Comparison of ENCODE assay signal across 10 cellular contexts in the genomic region with DNA sequence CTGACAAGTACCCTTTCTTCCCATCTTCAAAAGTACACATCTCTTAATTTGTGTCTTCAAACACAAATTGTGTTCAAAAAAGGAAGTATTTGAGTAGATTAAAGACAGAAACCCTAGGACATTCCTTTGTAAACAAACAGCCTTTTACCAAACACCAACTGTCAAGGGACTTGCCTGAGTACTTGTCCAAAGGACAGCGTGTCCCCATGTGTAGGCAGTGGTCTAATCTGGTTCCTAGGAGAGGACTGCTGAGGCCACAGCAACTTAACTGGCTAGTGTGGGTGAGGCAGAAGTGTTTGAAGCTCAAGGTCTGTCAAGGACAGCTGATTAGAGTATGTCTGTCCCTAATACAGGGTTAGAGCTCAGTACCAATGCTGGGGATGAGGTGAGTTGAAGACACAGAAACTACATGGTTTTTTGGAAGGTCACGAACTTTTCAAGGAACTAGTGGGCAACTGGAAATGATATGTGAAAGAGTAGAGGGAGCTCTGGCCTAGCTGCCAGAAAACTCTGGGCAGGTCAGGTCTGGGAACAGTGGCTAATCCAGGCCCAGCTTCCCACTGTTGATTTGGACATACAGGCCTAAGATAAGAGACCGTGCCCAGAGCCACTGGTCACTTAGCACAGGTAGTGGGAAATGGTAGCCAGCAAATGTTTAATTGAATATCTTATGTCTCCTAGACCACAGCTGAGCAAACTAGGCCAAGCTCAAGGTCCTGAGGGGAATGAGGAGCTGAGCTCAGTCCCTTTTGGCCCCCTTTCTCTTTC. TPM values are rescaled to one million over a fixed set of nuclear protein-coding genes. Genes with fewer than 3 reads are reported as not detected.
A peak's percentile ranks its signal among the peaks of the same experiment; 100 is the strongest.
DNase-seq lines count a peak whose midpoint lies in the region; ATAC-seq and TF ChIP-seq lines count a peak whose summit lies in the region.
"Had no signal": no experiment of that assay in that cellular context is flagged by ENCODE, and none has a peak within 500 bp of the region (broad histone marks: within the 10 kb centered on the region; RNA-seq: fewer than 3 reads in every experiment).

No MANE protein-coding gene starts in this region.

- H3K9me3 ChIP-seq in CD4-positive, alpha-beta T cell (ENCODE audit: control insufficient read depth, low read length) = no peaks in the 10 kb centered on the region
- H3K9me3 ChIP-seq in cardiac muscle cell (ENCODE audit: low read depth) = no peaks in the 10 kb centered on the region
- H3K9me3 ChIP-seq in parathyroid adenoma (ENCODE audit: control insufficient read depth, low read length) = no peaks in the 10 kb centered on the region
- H3K9me3 ChIP-seq in mesenchymal stem cell (ENCODE audit: control insufficient read depth, low read length) = no peaks in the 10 kb centered on the region

- intact Hi-C loops in CD4-positive, alpha-beta T cell (cut with DNase I, micrococcal nuclease) = no loop called here

- no peaks in the 10 kb centered on the region for H3K27me3 Mint-ChIP-seq in CD4-positive, alpha-beta T cell
- H3K27me3 Mint-ChIP-seq in activated CD8-positive, alpha-beta T cell treated with anti-CD3 and anti-CD28 coated beads, Interleukin-2, amount 10 ng/mL, durations not matched to agents 7 days and 5 days (ENCODE audit: low read depth) = no peaks in the 10 kb centered on the region
- H3K27me3 Mint-ChIP-seq in activated T-cell treated with anti-CD3 and anti-CD28 coated beads, Interleukin-2, amount 50 U/mL, for 4 hours (ENCODE audit: low read depth) = no peaks in the 10 kb centered on the region
- H3K27me3 Mint-ChIP-seq: brain had no signal

- CTCF ChIA-PET in CD4-positive, alpha-beta T cell (lab: Charles Lee) = interaction anchor here (2.3 to 2.4 kb wide), 2 partner anchors 9 to 10 kb away, joined by 9 to 12 read pairs; partner anchors contain the start of gene HMOX2
- CTCF ChIA-PET in activated CD8-positive, alpha-beta T cell treated with anti-CD3 and anti-CD28 coated beads, Interleukin-2, amount 10 ng/mL, durations not matched to agents 7 days and 5 days (lab: Charles Lee) = interaction anchor here (0.7 to 4.6 kb wide), 4 partner anchors 10 to 62 kb away, joined by 3 to 47 read pairs (median 22); partner anchors contain the start of gene HMOX2

- H3K27me3 ChIP-seq in CD4-positive, alpha-beta T cell (ENCODE audit: control insufficient read depth, insufficient read depth, low read length) = no peaks in the 10 kb centered on the region
- no peaks in the 10 kb centered on the region for H3K27me3 ChIP-seq in cardiac muscle cell
- no peaks in the 10 kb centered on the region for H3K27me3 ChIP-seq in parathyroid adenoma (ENCODE audit: control insufficient read depth, insufficient read depth, low read length)
- H3K27me3 ChIP-seq in mesenchymal stem cell (ENCODE audit: control insufficient read depth in 1 of 2, insufficient read depth in 1 of 2, low read length in 2 of 2) = no peaks in the 10 kb centered on the region

- H2AFZ ChIP-seq in parathyroid adenoma (no peak overlapping the region), mesenchymal stem cell (ENCODE audit: low read depth, low read length) (no peak overlapping the region)

- H4K8ac ChIP-seq in mesenchymal stem cell (ENCODE audit: low read length) = no peak overlapping the region

- peaks cover 68% of the 10 kb centered on the region for H3K4me1 Mint-ChIP-seq in CD4-positive, alpha-beta T cell (ENCODE audit: low read depth)
- peaks cover 76% of the 10 kb centered on the region for H3K4me1 Mint-ChIP-seq in activated CD8-positive, alpha-beta T cell treated with anti-CD3 and anti-CD28 coated beads, Interleukin-2, amount 10 ng/mL, durations not matched to agents 7 days and 5 days (ENCODE audit: low read depth)
- peaks cover 70% of the 10 kb centered on the region for H3K4me1 Mint-ChIP-seq in activated T-cell treated with anti-CD3 and anti-CD28 coated beads, Interleukin-2, amount 50 U/mL, for 4 hours (ENCODE audit: low read depth)

- peaks cover 25% of the 10 kb centered on the region for H3K4me1 ChIP-seq in cardiac muscle cell (ENCODE audit: low read depth)
- peaks cover 13% of the 10 kb centered on the region for H3K4me1 ChIP-seq in parathyroid adenoma
- H3K4me1 ChIP-seq in mesenchymal stem cell (ENCODE audit: control insufficient read depth, insufficient read depth, low read depth, low read length) = peaks cover 9% of the 10 kb centered on the region

- H2BK5ac ChIP-seq in mesenchymal stem cell (ENCODE audit: low read depth, low read length, poor library complexity, severe bottlenecking) = no peak overlapping the region

- WGBS in mesenchymal stem cell = 84% methylated on average over 3 of the region's 3 CpGs

- no peak for DNase-seq in CD4-positive, alpha-beta T cell
- no peak for DNase-seq in activated CD8-positive, alpha-beta T cell treated with anti-CD3 and anti-CD28 coated beads, Interleukin-2, amount 10 ng/mL, durations not matched to agents 7 days and 5 days
- peak in 1 of 2 donors; percentile 66 for DNase-seq in cardiac muscle cell (ENCODE audit: low read depth in 1 of 2, low spot score in 1 of 2)
- no peak for DNase-seq in mesenchymal stem cell
- no peak for DNase-seq in AML-193 (lab: John Stamatoyannopoulos, UW)
- no peak for DNase-seq in activated T-cell treated with anti-CD3 and anti-CD28 coated beads, Interleukin-2, amount 50 U/mL, for 4 hours
- DNase-seq: NCI-H2171 had no signal

- H3K4me2 ChIP-seq in parathyroid adenoma (ENCODE audit: low read length) (no peak overlapping the region), mesenchymal stem cell (ENCODE audit: low read length, poor library complexity, severe bottlenecking) (no peak overlapping the region)

- H3K9ac ChIP-seq in parathyroid adenoma (no peak overlapping the region), mesenchymal stem cell (ENCODE audit: low read length) (no peak overlapping the region)

- H3K4me3 Mint-ChIP-seq in CD4-positive, alpha-beta T cell = peak overlapping the region; percentile 39
- no peak overlapping the region for H3K4me3 Mint-ChIP-seq in activated CD8-positive, alpha-beta T cell treated with anti-CD3 and anti-CD28 coated beads, Interleukin-2, amount 10 ng/mL, durations not matched to agents 7 days and 5 days
- no peak overlapping the region for H3K4me3 Mint-ChIP-seq in activated T-cell treated with anti-CD3 and anti-CD28 coated beads, Interleukin-2, amount 50 U/mL, for 4 hours
- H3K4me3 Mint-ChIP-seq: brain had no signal

- no peak for ATAC-seq in CD4-positive, alpha-beta T cell (ENCODE audit: poor library complexity)
- no peak for ATAC-seq in activated CD8-positive, alpha-beta T cell treated with anti-CD3 and anti-CD28 coated beads, Interleukin-2, amount 10 ng/mL, durations not matched to agents 7 days and 5 days
- ATAC-seq in GM21515 (IDR thresholded peaks at IDR 0.05; ENCODE audit: unreplicated experiment) = no peak
- no peak for ATAC-seq in activated T-cell treated with anti-CD3 and anti-CD28 coated beads, Interleukin-2, amount 50 U/mL, for 4 hours

- H4K91ac ChIP-seq in mesenchymal stem cell (ENCODE audit: low read length) = no peak overlapping the region

- no peak overlapping the region for H3K14ac ChIP-seq in mesenchymal stem cell (ENCODE audit: low read length in 2 of 2)

- H3K27ac ChIP-seq in CD4-positive, alpha-beta T cell (ENCODE audit: low read depth, low read length) = peak overlapping the region; percentile 23
- H3K27ac ChIP-seq in cardiac muscle cell = peak overlapping the region; percentile 90
- H3K27ac ChIP-seq in parathyroid adenoma = peak overlapping the region; percentile 39
- H3K27ac ChIP-seq in mesenchymal stem cell (ENCODE audit: low read length, poor library complexity, severe bottlenecking) = no peak overlapping the region

- no peak overlapping the region for H2BK120ac ChIP-seq in mesenchymal stem cell (ENCODE audit: low read depth, low read length)

- POLR2A ChIA-PET in CD4-positive, alpha-beta T cell (lab: Charles Lee) = interaction anchor here (0.7 to 5.7 kb wide), 5 partner anchors 10 to 35 kb away, joined by 3 to 86 read pairs (median 66); partner anchors contain the start of genes HMOX2 and NMRAL1
- POLR2A ChIA-PET in activated CD8-positive, alpha-beta T cell treated with anti-CD3 and anti-CD28 coated beads, Interleukin-2, amount 10 ng/mL, durations not matched to agents 7 days and 5 days (lab: Charles Lee) = interaction anchor here (1.0 to 3.2 kb wide), 5 partner anchors 10 to 20 kb away, joined by 3 to 31 read pairs (median 7); partner anchors contain the start of gene HMOX2

- no peaks in the 10 kb centered on the region for H3K9me3 Mint-ChIP-seq in CD4-positive, alpha-beta T cell
- no peaks in the 10 kb centered on the region for H3K9me3 Mint-ChIP-seq in activated CD8-positive, alpha-beta T cell treated with anti-CD3 and anti-CD28 coated beads, Interleukin-2, amount 10 ng/mL, durations not matched to agents 7 days and 5 days (ENCODE audit: insufficient read depth)
- no peaks in the 10 kb centered on the region for H3K9me3 Mint-ChIP-seq in activated T-cell treated with anti-CD3 and anti-CD28 coated beads, Interleukin-2, amount 50 U/mL, for 4 hours
- H3K9me3 Mint-ChIP-seq: brain had no signal

- no peak overlapping the region for H2BK15ac ChIP-seq in mesenchymal stem cell (ENCODE audit: low read depth, poor library complexity, severe bottlenecking)

- no peak overlapping the region for H3K23ac ChIP-seq in mesenchymal stem cell (ENCODE audit: low read length in 2 of 2)

- peak overlapping the region; percentile 91 for H3K27ac Mint-ChIP-seq in CD4-positive, alpha-beta T cell
- H3K27ac Mint-ChIP-seq in activated CD8-positive, alpha-beta T cell treated with anti-CD3 and anti-CD28 coated beads, Interleukin-2, amount 10 ng/mL, durations not matched to agents 7 days and 5 days = peak overlapping the region; percentile 92

- peaks cover 84% of the 10 kb centered on the region for H3K36me3 Mint-ChIP-seq in CD4-positive, alpha-beta T cell (ENCODE audit: low read depth)
- peaks cover 65% of the 10 kb centered on the region for H3K36me3 Mint-ChIP-seq in activated CD8-positive, alpha-beta T cell treated with anti-CD3 and anti-CD28 coated beads, Interleukin-2, amount 10 ng/mL, durations not matched to agents 7 days and 5 days (ENCODE audit: low read depth)
- H3K36me3 Mint-ChIP-seq in activated T-cell treated with anti-CD3 and anti-CD28 coated beads, Interleukin-2, amount 50 U/mL, for 4 hours (ENCODE audit: insufficient read depth) = peaks cover 20% of the 10 kb centered on the region

- H3K18ac ChIP-seq in mesenchymal stem cell (ENCODE audit: low read depth in 1 of 2, low read length in 2 of 2) = peak overlapping the region in 1 of 2 experiments; percentile 56

- no peak for TF ChIP-seq CTCF in CD4-positive, alpha-beta T cell (IDR thresholded peaks at IDR 0.05)
- TF ChIP-seq CTCF in cardiac muscle cell (IDR thresholded peaks at IDR 0.05; ENCODE audit: low read depth, low read length) = no peak
- no peak for TF ChIP-seq CTCF in parathyroid adenoma (IDR thresholded peaks at IDR 0.05)

- H3K4me3 ChIP-seq in cardiac muscle cell (no peak overlapping the region), parathyroid adenoma (ENCODE audit: low read depth, low read length) (no peak overlapping the region), mesenchymal stem cell (ENCODE audit: insufficient read depth in 1 of 2, low read depth in 1 of 2, low read length in 2 of 2) (no peak overlapping the region)

- peaks cover 25% of the 10 kb centered on the region for H3K79me1 ChIP-seq in mesenchymal stem cell (replicated peaks; ENCODE audit: low read length, poor library complexity, severe bottlenecking)

- peaks cover 3% of the 10 kb centered on the region for H3K36me3 ChIP-seq in cardiac muscle cell
- H3K36me3 ChIP-seq in parathyroid adenoma (ENCODE audit: control insufficient read depth, insufficient read depth, low read length) = no peaks in the 10 kb centered on the region
- peaks cover 7 to 41% of the 10 kb centered on the region in 2 experiments for H3K36me3 ChIP-seq in mesenchymal stem cell (ENCODE audit: control insufficient read depth in 1 of 2, insufficient read depth in 2 of 2, low read depth in 1 of 2, low read length in 2 of 2)

- no peak overlapping the region for H2AK5ac ChIP-seq in mesenchymal stem cell (ENCODE audit: low read length, severe bottlenecking)

- peaks cover 51% of the 10 kb centered on the region for H3K79me2 ChIP-seq in parathyroid adenoma

- H2BK12ac ChIP-seq in mesenchymal stem cell (ENCODE audit: low read length in 2 of 2) = peak overlapping the region in 1 of 2 experiments; percentile 71

- H3K4ac ChIP-seq in mesenchymal stem cell (ENCODE audit: low read depth in 1 of 2, low read length in 2 of 2) = no peak overlapping the region

RNA-seq across cellular contexts. Expression of gene HMOX2, which starts 10.1 kb away (rescaled TPM):
- 10 to 100 TPM; 63.4 to 66.4 TPM for total RNA-seq in CD4-positive, alpha-beta T cell
- total RNA-seq in activated CD8-positive, alpha-beta T cell treated with anti-CD3 and anti-CD28 coated beads, Interleukin-2, amount 10 ng/mL, durations not matched to agents 7 days and 5 days = 10 to 100 TPM; 92.6 to 97.4 TPM
- total RNA-seq in cardiac muscle cell = 61.5 and 69.8 TPM in 2 replicates
- polyA plus RNA-seq in cardiac muscle cell = 83.7 and 101 TPM in 2 replicates
- polyA plus RNA-seq in mesenchymal stem cell (2013, experiment 1 of 2) = 42.5 TPM
- 41.6 TPM for polyA plus RNA-seq in mesenchymal stem cell (2013, experiment 2 of 2)
- 10 to 100 TPM; 79.9 to 85.3 (median 83.1) TPM for total RNA-seq in activated T-cell treated with anti-CD3 and anti-CD28 coated beads, Interleukin-2, amount 50 U/mL, for 4 hours

RNA-seq across cellular contexts. Expression of gene NMRAL1, which starts 11.9 kb away (rescaled TPM):
- total RNA-seq in CD4-positive, alpha-beta T cell = 10 to 100 TPM; 28.6 to 29.5 TPM
- total RNA-seq in activated CD8-positive, alpha-beta T cell treated with anti-CD3 and anti-CD28 coated beads, Interleukin-2, amount 10 ng/mL, durations not matched to agents 7 days and 5 days = 10 to 100 TPM; 53.6 to 55.6 TPM
- total RNA-seq in cardiac muscle cell = 45.4 and 64.5 TPM in 2 replicates
- polyA plus RNA-seq in cardiac muscle cell = 32.4 and 46.9 TPM in 2 replicates
- polyA plus RNA-seq in mesenchymal stem cell (2013, experiment 1 of 2) = 47.8 TPM
- 47.4 TPM for polyA plus RNA-seq in mesenchymal stem cell (2013, experiment 2 of 2)
- total RNA-seq in activated T-cell treated with anti-CD3 and anti-CD28 coated beads, Interleukin-2, amount 50 U/mL, for 4 hours = 10 to 100 TPM; 29.6 to 45.2 (median 41.5) TPM

RNA-seq across cellular contexts. Expression of gene CDIP1, which starts 52.3 kb away (rescaled TPM):
- 10 to 100 TPM; 19.5 to 22.4 TPM for total RNA-seq in CD4-positive, alpha-beta T cell
- total RNA-seq in activated CD8-positive, alpha-beta T cell treated with anti-CD3 and anti-CD28 coated beads, Interleukin-2, amount 10 ng/mL, durations not matched to agents 7 days and 5 days = 10 to 100 TPM; 44.0 to 48.7 TPM
- total RNA-seq in cardiac muscle cell = 46.4 and 55.8 TPM in 2 replicates
- 87.6 and 88.4 TPM in 2 replicates for polyA plus RNA-seq in cardiac muscle cell
- 27.5 TPM for polyA plus RNA-seq in mesenchymal stem cell (2013, experiment 1 of 2)
- polyA plus RNA-seq in mesenchymal stem cell (2013, experiment 2 of 2) = 28.7 TPM
- 10 to 100 TPM; 33.2 to 41.6 (median 39.7) TPM for total RNA-seq in activated T-cell treated with anti-CD3 and anti-CD28 coated beads, Interleukin-2, amount 50 U/mL, for 4 hours
